ENCODE assay signal across 27 cellular contexts in genomic region chr22:38826801-38827200, GRCh38. TPM values are rescaled to one million over a fixed set of nuclear protein-coding genes. Genes with fewer than 3 reads are reported as not detected.
DNase-seq lines count a peak whose midpoint lies in the region; ATAC-seq, FAIRE-seq and TF ChIP-seq lines count a peak whose summit lies in the region.
"Had no signal": no experiment of that assay in that cellular context is flagged by ENCODE, and none has a peak within 500 bp of the region (broad histone marks: within the 10 kb centered on the region; RNA-seq: fewer than 3 reads in every experiment).

No MANE protein-coding gene starts in this region.

- H3K4me3 Mint-ChIP-seq in chondrocyte (ENCODE audit: unreplicated experiment) = no peak overlapping the region
- H3K4me3 Mint-ChIP-seq: CD14-positive monocyte; CD4-positive, alpha-beta memory T cell; CD4-positive, CD25-positive, alpha-beta regulatory T cell; CD8-positive, alpha-beta memory T cell had no signal

- H3K27ac ChIP-seq in kidney (ENCODE audit: low read depth in 2 of 2, low read length in 2 of 2) = no peak overlapping the region
- no peak overlapping the region for H3K27ac ChIP-seq in osteoblast (ENCODE audit: low read depth, low read length)
- H3K27ac ChIP-seq in aorta (ENCODE audit: low read depth in 1 of 2, low read length in 2 of 2) = no peak overlapping the region
- H3K27ac ChIP-seq: 22Rv1, A549, BLaER1 had no signal

- no peaks in the 10 kb centered on the region for H3K79me2 ChIP-seq in osteoblast (ENCODE audit: insufficient read depth, low read length)

- ATAC-seq in aorta (ENCODE audit: low FRiP score) = no peak
- ATAC-seq in stimulated activated naive CD8-positive, alpha-beta T cell treated with anti-CD3 and anti-CD28 coated beads, Interleukin-15, Interleukin-2, amounts not matched to agents 100 U/mL and 50 U/mL, for 24 hours = no peak
- ATAC-seq in HG02610 (IDR thresholded peaks at IDR 0.05; ENCODE audit: unreplicated experiment) = no peak
- ATAC-seq: A549, GM12878 had no signal

- H3K4me2 ChIP-seq in osteoblast (ENCODE audit: insufficient read depth, low read length) = no peak overlapping the region
- H3K4me2 ChIP-seq: A549, BLaER1 had no signal

- H3K4me1 Mint-ChIP-seq in chondrocyte (ENCODE audit: low read depth) = peaks cover 12% of the 10 kb centered on the region
- H3K4me1 Mint-ChIP-seq: CD8-positive, alpha-beta memory T cell had no signal

- peaks cover 1% of the 10 kb centered on the region for H3K27me3 Mint-ChIP-seq in chondrocyte (ENCODE audit: low read depth)
- H3K27me3 Mint-ChIP-seq: CD4-positive, alpha-beta memory T cell had no signal

- H3K27ac Mint-ChIP-seq in chondrocyte (ENCODE audit: unreplicated experiment) = no peak overlapping the region
- H3K27ac Mint-ChIP-seq: CD14-positive monocyte; CD4-positive, alpha-beta memory T cell; CD4-positive, CD25-positive, alpha-beta regulatory T cell; CD8-positive, alpha-beta memory T cell had no signal

- H3K36me3 ChIP-seq in kidney (ENCODE audit: control insufficient read depth in 1 of 2, insufficient read depth in 2 of 2, low read length in 2 of 2) (no peaks in the 10 kb centered on the region), osteoblast (ENCODE audit: insufficient read depth, low read length) (no peaks in the 10 kb centered on the region), aorta (ENCODE audit: control insufficient read depth in 1 of 2, insufficient read depth in 2 of 2, low read length in 1 of 2) (no peaks in the 10 kb centered on the region)
- H3K36me3 ChIP-seq: BE2C, BLaER1 had no signal

- intact Hi-C loops in kidney (cut with DNase I) (no loop called here), aorta (cut with DNase I) (no loop called here)

- H3K4me3 ChIP-seq in kidney (ENCODE audit: low read length in 2 of 2) = no peak overlapping the region
- H3K4me3 ChIP-seq in osteoblast (ENCODE audit: insufficient read depth, low read length) = no peak overlapping the region
- H3K4me3 ChIP-seq in aorta (ENCODE audit: low read length in 2 of 2) = no peak overlapping the region
- H3K4me3 ChIP-seq: A549, BLaER1, GM12878 had no signal

- H3K4me1 ChIP-seq in kidney (ENCODE audit: control insufficient read depth in 1 of 2, insufficient read depth in 1 of 2, low read depth in 1 of 2, low read length in 2 of 2) = no peaks in the 10 kb centered on the region
- H3K4me1 ChIP-seq in osteoblast (ENCODE audit: insufficient read depth, low read length) = no peaks in the 10 kb centered on the region
- no peaks in the 10 kb centered on the region for H3K4me1 ChIP-seq in aorta (ENCODE audit: control insufficient read depth in 1 of 2, insufficient read depth in 2 of 2, low read length in 2 of 2)
- H3K4me1 ChIP-seq: BE2C had no signal

- H2AFZ ChIP-seq in osteoblast (ENCODE audit: low read length) = no peak overlapping the region

- H3K27me3 ChIP-seq in osteoblast (ENCODE audit: insufficient read depth, low read length) = no peaks in the 10 kb centered on the region
- H3K27me3 ChIP-seq in aorta (ENCODE audit: control insufficient read depth in 1 of 2, insufficient read depth in 2 of 2, low read length in 1 of 2) = no peaks in the 10 kb centered on the region
- H3K27me3 ChIP-seq: BE2C, BLaER1 had no signal

- H3K36me3 Mint-ChIP-seq in chondrocyte (ENCODE audit: low read depth) = peaks cover 8% of the 10 kb centered on the region
- H3K36me3 Mint-ChIP-seq: CD14-positive monocyte had no signal

- no peak overlapping the region for H3K9ac ChIP-seq in kidney (ENCODE audit: low read length in 2 of 2)
- H3K9ac ChIP-seq: BLaER1 had no signal

- no peak for FAIRE-seq in kidney (lab: Jason Lieb, UNC)
- FAIRE-seq: A549, GM12878, GM12892, GM18507 had no signal

- no peaks in the 10 kb centered on the region for H4K20me1 ChIP-seq in osteoblast (ENCODE audit: insufficient read depth, low read length)

- no peak for TF ChIP-seq CTCF in chondrocyte (IDR thresholded peaks at IDR 0.05)
- no peak for TF ChIP-seq CTCF in kidney (IDR thresholded peaks at IDR 0.05; ENCODE audit: borderline replicate concordance, extremely low read depth, insufficient read depth)
- no peak for TF ChIP-seq CTCF in osteoblast (IDR thresholded peaks at IDR 0.05; ENCODE audit: extremely low read depth, low read depth, low read length)

- peaks cover 0 to 7% of the 10 kb centered on the region in 2 donors for H3K9me3 ChIP-seq in kidney (ENCODE audit: control insufficient read depth in 1 of 2, low read length in 2 of 2)
- H3K9me3 ChIP-seq in osteoblast (ENCODE audit: low read depth, low read length) = no peaks in the 10 kb centered on the region
- no peaks in the 10 kb centered on the region for H3K9me3 ChIP-seq in aorta (ENCODE audit: control insufficient read depth, low read length)
- H3K9me3 ChIP-seq: A549, BE2C, BLaER1 had no signal

- 87 to 91% methylated on average over 5 of the region's 5 CpGs for WGBS in aorta, 2 donors

- no peaks in the 10 kb centered on the region for H3K9me3 Mint-ChIP-seq in chondrocyte (ENCODE audit: low read depth)

- DNase-seq in chondrocyte (ENCODE audit: low spot score) (peak; percentile 61), kidney (peak; percentile 29), osteoblast (ENCODE audit: insufficient read length, low spot score, missing footprints) (peak; percentile 32), aorta (peak; percentile 16 to 55), NCI-H2196 treated with DMSO at 0.1 percent for 48 hours (lab: John Stamatoyannopoulos, UW; ENCODE audit: unreplicated experiment) (no peak)
- no peak for DNase-seq in stimulated activated naive CD8-positive, alpha-beta T cell treated with anti-CD3 and anti-CD28 coated beads, Interleukin-15, Interleukin-2, amounts not matched to agents 100 U/mL and 50 U/mL, for 24 hours
- DNase-seq: BE2C; C1 segment of cervical spinal cord; CD4-positive, alpha-beta memory T cell; CD4-positive, CD25-positive, alpha-beta regulatory T cell; CD8-positive, alpha-beta memory T cell; COR-L47; DMS 273 treated with DMSO at 0.1 percent for 48 hours; DMS153; DMS53; DMS79; DND-41; EL; GDM1 had no signal

RNA-seq across cellular contexts. Expression of gene NPTXR, which starts 17.0 kb away (rescaled TPM):
- total RNA-seq in chondrocyte (23.4 to 37.5 TPM (median 35.0 TPM) in 3 replicates), kidney (12.5 TPM), osteoblast (0.72 and 1.5 TPM in 2 replicates), aorta (10 to 100 TPM; 16.5 to 21.9 TPM)
- polyA plus RNA-seq in kidney (ENCODE audit: insufficient read depth, low read depth, low replicate concordance) (1.1 TPM), aorta (10 to 100 TPM in 1 of 2 donors, 1 to 10 TPM in 1; 6.1 to 11.3 TPM)
- polyA plus RNA-seq: CD14-positive monocyte had no signal

RNA-seq across cellular contexts. Expression of gene DNAL4, which starts 32.9 kb away (rescaled TPM):
- total RNA-seq in chondrocyte (10.8 to 14.3 TPM (median 11.8 TPM) in 3 replicates), kidney (26.5 TPM), osteoblast (15.9 and 17.0 TPM in 2 replicates), aorta (10 to 100 TPM in 1 of 2 donors, 1 to 10 TPM in 1; 8.2 to 10.8 TPM)
- polyA plus RNA-seq in kidney (ENCODE audit: insufficient read depth, low read depth, low replicate concordance) (39.7 TPM), aorta (10 to 100 TPM in 1 of 2 donors, 1 to 10 TPM in 1; 8.8 to 14.3 TPM)

RNA-seq across cellular contexts. Expression of gene CBX6, which starts 45.2 kb away (rescaled TPM):
- total RNA-seq in chondrocyte (80.1 to 110 TPM (median 82.9 TPM) in 3 replicates), kidney (113 TPM), osteoblast (58.6 and 59.5 TPM in 2 replicates), aorta (100 to 1,000 TPM in 1 of 2 donors, 10 to 100 TPM in 1; 97.2 to 104 TPM)
- polyA plus RNA-seq in kidney (ENCODE audit: insufficient read depth, low read depth, low replicate concordance) (24.9 TPM), aorta (10 to 100 TPM; 17.5 to 38.9 TPM)

Comparison
In these comparisons a context has a peak if more than half of its experiments do, and no peak if none do; other contexts are left out.
1. DNase-seq: peak in chondrocyte (single experiment), kidney (single experiment), osteoblast (single experiment) and aorta (2 of 2); none in stimulated activated naive CD8-positive, alpha-beta T cell treated with anti-CD3 and anti-CD28 coated beads, Interleukin-15, Interleukin-2, amounts not matched to agents 100 U/mL and 50 U/mL, for 24 hours (single experiment) and NCI-H2196 treated with DMSO at 0.1 percent for 48 hours (single experiment).